ENCODE assay signal across 12 cellular contexts in the genomic region with DNA sequence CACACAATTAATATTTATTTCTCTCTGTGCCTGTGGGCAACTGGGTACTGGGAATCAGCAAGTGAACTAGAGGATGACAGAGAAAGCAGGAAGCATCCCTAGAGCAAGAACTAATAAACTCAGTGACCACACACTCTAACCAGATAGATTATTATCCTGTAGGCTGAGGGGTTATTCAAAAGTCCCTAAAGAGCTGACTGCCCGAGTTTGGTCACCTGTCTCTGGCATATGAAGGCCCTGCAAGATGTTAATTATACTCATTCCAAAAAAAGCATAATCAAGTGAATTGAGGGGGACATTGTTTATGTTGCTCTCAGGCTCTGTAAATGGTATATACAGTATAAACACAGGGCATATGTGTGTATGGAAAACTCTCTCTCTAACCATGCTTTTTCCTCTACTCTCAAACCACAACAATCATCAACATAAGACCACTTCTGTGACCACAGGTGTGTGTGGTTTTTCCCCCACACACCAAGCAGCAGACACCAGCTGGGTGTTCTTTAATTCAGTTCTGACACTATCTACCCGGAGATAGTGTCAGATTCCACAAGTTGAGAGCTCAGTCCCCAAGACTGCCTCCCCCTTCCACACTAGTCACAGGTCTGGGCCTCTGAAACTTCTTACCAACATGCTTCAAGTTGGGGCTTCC. TPM values are rescaled to one million over a fixed set of nuclear protein-coding genes. Genes with fewer than 3 reads are reported as not detected.
DNase-seq lines count a peak whose midpoint lies in the region; ATAC-seq and TF ChIP-seq lines count a peak whose summit lies in the region.
"Had no signal": no experiment of that assay in that cellular context is flagged by ENCODE, and none has a peak within 500 bp of the region (broad histone marks: within the 10 kb centered on the region; RNA-seq: fewer than 3 reads in every experiment).

No MANE protein-coding gene starts in this region.

- no peaks in the 10 kb centered on the region for H3K27me3 ChIP-seq in naive thymus-derived CD4-positive, alpha-beta T cell (ENCODE audit: control insufficient read depth in 2 of 2, insufficient read depth in 2 of 2, low read length in 2 of 2)
- no peaks in the 10 kb centered on the region for H3K27me3 ChIP-seq in WERI-Rb-1 (ENCODE audit: insufficient read depth, low read depth, severe bottlenecking)

- H3K27ac Mint-ChIP-seq in T-helper 2 cell treated with Interferon-gamma antibody and Interleukin-4, amounts not matched to agents 5 μg/mL and 100 μg/mL, for 36 hours = peak overlapping the region; percentile 67
- peak overlapping the region in 5 of 9 donors; percentile 28 to 81 (median 47) for H3K27ac Mint-ChIP-seq in naive thymus-derived CD4-positive, alpha-beta T cell

- no peaks in the 10 kb centered on the region for H3K9me3 ChIP-seq in naive thymus-derived CD4-positive, alpha-beta T cell (ENCODE audit: control insufficient read depth in 2 of 3, low read length in 3 of 3)
- peaks cover 5% of the 10 kb centered on the region for H3K9me3 ChIP-seq in WERI-Rb-1 (ENCODE audit: severe bottlenecking)
- H3K9me3 ChIP-seq: thoracic aorta had no signal

- POLR2A ChIA-PET in naive thymus-derived CD4-positive, alpha-beta T cell (lab: Charles Lee) = interaction anchor here (0.8 kb wide), 1 partner anchor 9 kb away, joined by 3 read pairs; no protein-coding TSS in a partner anchor

- H3K27me3 Mint-ChIP-seq in T-helper 2 cell treated with Interferon-gamma antibody and Interleukin-4, amounts not matched to agents 5 μg/mL and 100 μg/mL, for 36 hours (ENCODE audit: low read depth) = peaks cover 29% of the 10 kb centered on the region
- peaks cover 0 to 36% (median 4%) of the 10 kb centered on the region in 5 donors for H3K27me3 Mint-ChIP-seq in naive thymus-derived CD4-positive, alpha-beta T cell

- intact Hi-C loops in naive thymus-derived CD4-positive, alpha-beta T cell (cut with micrococcal nuclease) = loop anchor here in 1 of 2 donors (1.0 to 10.0 kb wide), 2 partner anchors 9 to 966 kb away; partner anchors contain the start of gene HNRNPD

- H3K27ac ChIP-seq in naive thymus-derived CD4-positive, alpha-beta T cell (ENCODE audit: low read depth, low read length) = no peak overlapping the region
- H3K27ac ChIP-seq in WERI-Rb-1 = no peak overlapping the region
- H3K27ac ChIP-seq: RWPE1, thoracic aorta had no signal

- no peak for TF ChIP-seq CTCF in WERI-Rb-1 (IDR thresholded peaks at IDR 0.05; ENCODE audit: low read depth, low read length)

- peak overlapping the region; percentile 10 for H3K4me3 ChIP-seq in naive thymus-derived CD4-positive, alpha-beta T cell (ENCODE audit: low read length)
- H3K4me3 ChIP-seq in WERI-Rb-1 (ENCODE audit: low read depth, low read length) = no peak overlapping the region
- H3K4me3 ChIP-seq: K562, thoracic aorta had no signal

- peaks cover 16% of the 10 kb centered on the region for H3K4me1 Mint-ChIP-seq in T-helper 2 cell treated with Interferon-gamma antibody and Interleukin-4, amounts not matched to agents 5 μg/mL and 100 μg/mL, for 36 hours (ENCODE audit: low read depth)
- peaks cover 11 to 28% (median 23%) of the 10 kb centered on the region in 7 donors for H3K4me1 Mint-ChIP-seq in naive thymus-derived CD4-positive, alpha-beta T cell

- DNase-seq in T-helper 2 cell treated with Interferon-gamma antibody and Interleukin-4, amounts not matched to agents 5 μg/mL and 100 μg/mL, for 36 hours (ENCODE audit: low spot score) = peak; percentile 61
- DNase-seq in naive thymus-derived CD4-positive, alpha-beta T cell = peak in 8 of 9 donors; percentile 12 to 69 (median 20)
- no peak for DNase-seq in DMS53 treated with DMSO at 0.1 percent for 48 hours (lab: John Stamatoyannopoulos, UW; ENCODE audit: unreplicated experiment)
- no peak for DNase-seq in WERI-Rb-1
- no peak for DNase-seq in amniotic stem cell (lab: John Stamatoyannopoulos, UW)
- DNase-seq: DMS79 had no signal

- H3K4me1 ChIP-seq in naive thymus-derived CD4-positive, alpha-beta T cell (ENCODE audit: control insufficient read depth in 2 of 2, insufficient read depth in 2 of 2, low read length in 2 of 2) = peaks cover 12 to 15% of the 10 kb centered on the region in 2 donors

- CTCF ChIA-PET in naive thymus-derived CD4-positive, alpha-beta T cell (lab: Charles Lee) = no interaction called here

- peaks cover 4% of the 10 kb centered on the region for H3K36me3 Mint-ChIP-seq in T-helper 2 cell treated with Interferon-gamma antibody and Interleukin-4, amounts not matched to agents 5 μg/mL and 100 μg/mL, for 36 hours (ENCODE audit: low read depth)
- H3K36me3 Mint-ChIP-seq in naive thymus-derived CD4-positive, alpha-beta T cell = peaks cover 0 to 13% (median 4%) of the 10 kb centered on the region in 5 donors

- H3K36me3 ChIP-seq in naive thymus-derived CD4-positive, alpha-beta T cell (ENCODE audit: control insufficient read depth in 2 of 3, insufficient read depth in 3 of 3, low read length in 3 of 3) = no peaks in the 10 kb centered on the region
- H3K36me3 ChIP-seq in WERI-Rb-1 = no peaks in the 10 kb centered on the region
- H3K36me3 ChIP-seq: thoracic aorta had no signal

- peaks cover 20% of the 10 kb centered on the region for H3K9me3 Mint-ChIP-seq in T-helper 2 cell treated with Interferon-gamma antibody and Interleukin-4, amounts not matched to agents 5 μg/mL and 100 μg/mL, for 36 hours
- peaks cover 0 to 23% (median 6%) of the 10 kb centered on the region in 11 donors for H3K9me3 Mint-ChIP-seq in naive thymus-derived CD4-positive, alpha-beta T cell

- peak overlapping the region; percentile 37 for H3K4me3 Mint-ChIP-seq in T-helper 2 cell treated with Interferon-gamma antibody and Interleukin-4, amounts not matched to agents 5 μg/mL and 100 μg/mL, for 36 hours
- peak overlapping the region in 8 of 10 donors; percentile 21 to 61 (median 46) for H3K4me3 Mint-ChIP-seq in naive thymus-derived CD4-positive, alpha-beta T cell

- ATAC-seq in GM18517 (IDR thresholded peaks at IDR 0.05; ENCODE audit: unreplicated experiment) (peak; percentile 52), HG02798 (IDR thresholded peaks at IDR 0.05; ENCODE audit: poor library complexity, unreplicated experiment) (peak; percentile 48), GM21619 (IDR thresholded peaks at IDR 0.05; ENCODE audit: unreplicated experiment) (no peak)
- peak; percentile 75 for ATAC-seq in naive thymus-derived CD4-positive, alpha-beta T cell
- ATAC-seq: K562 had no signal

RNA-seq across cellular contexts. Expression of gene HPSE, which starts 6.2 kb away (rescaled TPM):
- total RNA-seq in naive thymus-derived CD4-positive, alpha-beta T cell = 10 to 100 TPM in 2 of 5 experiments, 1 to 10 TPM in 3; 4.4 to 16.2 (median 6.6) TPM
- 1 to 10 TPM; 3.8 to 6.3 TPM for polyA plus RNA-seq in naive thymus-derived CD4-positive, alpha-beta T cell

RNA-seq across cellular contexts. Expression of gene COQ2, which starts 56.2 kb away (rescaled TPM):
- 10 to 100 TPM in 3 of 5 experiments, 1 to 10 TPM in 2; 7.2 to 12.7 (median 10.2) TPM for total RNA-seq in naive thymus-derived CD4-positive, alpha-beta T cell
- 1 to 10 TPM; 3.6 to 4.3 TPM for polyA plus RNA-seq in naive thymus-derived CD4-positive, alpha-beta T cell

Comparison
In these comparisons a context has a peak if more than half of its experiments do, and no peak if none do; other contexts are left out.
1. DNase-seq: peak in T-helper 2 cell treated with Interferon-gamma antibody and Interleukin-4, amounts not matched to agents 5 μg/mL and 100 μg/mL, for 36 hours (single experiment) and naive thymus-derived CD4-positive, alpha-beta T cell (8 of 9); none in DMS53 treated with DMSO at 0.1 percent for 48 hours (single experiment), WERI-Rb-1 (single experiment) and amniotic stem cell (single experiment).